In genomic region chr1:54170961-54171460, GRCh38 we compare ENCODE assay signal across 19 cellular contexts. TPM values are rescaled to one million over a fixed set of nuclear protein-coding genes. Genes with fewer than 3 reads are reported as not detected.
A peak's percentile ranks its signal among the peaks of the same experiment; 100 is the strongest.
DNase-seq lines count a peak whose midpoint lies in the region; ATAC-seq and TF ChIP-seq lines count a peak whose summit lies in the region.
"Had no signal": no experiment of that assay in that cellular context is flagged by ENCODE, and none has a peak within 500 bp of the region (broad histone marks: within the 10 kb centered on the region; RNA-seq: fewer than 3 reads in every experiment).

No MANE protein-coding gene starts in this region.

- no peaks in the 10 kb centered on the region for H3K9me3 Mint-ChIP-seq in activated CD4-positive, alpha-beta memory T cell treated with anti-CD3 and anti-CD28 coated beads for 36 hours
- no peaks in the 10 kb centered on the region for H3K9me3 Mint-ChIP-seq in activated CD4-positive, alpha-beta memory T cell treated with anti-CD3 and anti-CD28 coated beads, Interleukin-2, amount 10 ng/mL, durations not matched to agents 7 days and 5 days
- H3K9me3 Mint-ChIP-seq in stimulated activated naive B cell treated with anti-CD40 and anti-IgM and Interleukin-4, amounts not matched to agents 10 μg/mL and 1 μg/mL and 100 μg/mL, for 72 hours = no peaks in the 10 kb centered on the region

- no peak for TF ChIP-seq CTCF in GM20000 (IDR thresholded peaks at IDR 0.05; ENCODE audit: extremely low read depth, missing control alignments)

- intact Hi-C loops in activated CD4-positive, alpha-beta memory T cell treated with anti-CD3 and anti-CD28 coated beads for 36 hours (cut with micrococcal nuclease) = no loop called here
- intact Hi-C loops in head of caudate nucleus (cut with DNase I) = no loop called here

- H3K27me3 Mint-ChIP-seq in activated CD4-positive, alpha-beta memory T cell treated with anti-CD3 and anti-CD28 coated beads for 36 hours = no peaks in the 10 kb centered on the region
- no peaks in the 10 kb centered on the region for H3K27me3 Mint-ChIP-seq in activated CD4-positive, alpha-beta memory T cell treated with anti-CD3 and anti-CD28 coated beads, Interleukin-2, amount 10 ng/mL, durations not matched to agents 7 days and 5 days
- no peaks in the 10 kb centered on the region for H3K27me3 Mint-ChIP-seq in T-helper 17 cell
- no peaks in the 10 kb centered on the region for H3K27me3 Mint-ChIP-seq in stimulated activated naive B cell treated with anti-CD40 and anti-IgM and Interleukin-4, amounts not matched to agents 10 μg/mL and 1 μg/mL and 100 μg/mL, for 72 hours

- CTCF ChIA-PET in activated CD4-positive, alpha-beta memory T cell treated with anti-CD3 and anti-CD28 coated beads for 36 hours (lab: Charles Lee) = interaction anchor here (2.8 kb wide), 1 partner anchor 10 kb away, joined by 9 read pairs; no protein-coding TSS in a partner anchor
- CTCF ChIA-PET in activated CD4-positive, alpha-beta memory T cell treated with anti-CD3 and anti-CD28 coated beads, Interleukin-2, amount 10 ng/mL, durations not matched to agents 7 days and 5 days (lab: Charles Lee) = interaction anchor here (1.6 to 2.3 kb wide), 2 partner anchors 11 to 329 kb away, joined by 4 to 6 read pairs; no protein-coding TSS in a partner anchor

- no peak overlapping the region for H3K4me3 Mint-ChIP-seq in activated CD4-positive, alpha-beta memory T cell treated with anti-CD3 and anti-CD28 coated beads for 36 hours
- no peak overlapping the region for H3K4me3 Mint-ChIP-seq in activated CD4-positive, alpha-beta memory T cell treated with anti-CD3 and anti-CD28 coated beads, Interleukin-2, amount 10 ng/mL, durations not matched to agents 7 days and 5 days
- peak overlapping the region; percentile 33 for H3K4me3 Mint-ChIP-seq in T-helper 17 cell
- H3K4me3 Mint-ChIP-seq in stimulated activated naive B cell treated with anti-CD40 and anti-IgM and Interleukin-4, amounts not matched to agents 10 μg/mL and 1 μg/mL and 100 μg/mL, for 72 hours = no peak overlapping the region

- H3K27ac Mint-ChIP-seq in activated CD4-positive, alpha-beta memory T cell treated with anti-CD3 and anti-CD28 coated beads for 36 hours = peak overlapping the region; percentile 4
- no peak overlapping the region for H3K27ac Mint-ChIP-seq in activated CD4-positive, alpha-beta memory T cell treated with anti-CD3 and anti-CD28 coated beads, Interleukin-2, amount 10 ng/mL, durations not matched to agents 7 days and 5 days
- H3K27ac Mint-ChIP-seq in T-helper 17 cell = peak overlapping the region; percentile 49
- H3K27ac Mint-ChIP-seq in stimulated activated naive B cell treated with anti-CD40 and anti-IgM and Interleukin-4, amounts not matched to agents 10 μg/mL and 1 μg/mL and 100 μg/mL, for 72 hours = peak overlapping the region; percentile 48

- peak; percentile 10 for DNase-seq in activated CD4-positive, alpha-beta memory T cell treated with anti-CD3 and anti-CD28 coated beads for 36 hours
- no peak for DNase-seq in activated CD4-positive, alpha-beta memory T cell treated with anti-CD3 and anti-CD28 coated beads, Interleukin-2, amount 10 ng/mL, durations not matched to agents 7 days and 5 days
- no peak for DNase-seq in T-helper 17 cell
- peak in 33 of 42 donors; percentile 4 to 74 (median 35) for DNase-seq in head of caudate nucleus
- DNase-seq in stimulated activated naive B cell treated with anti-CD40 and anti-IgM and Interleukin-4, amounts not matched to agents 10 μg/mL and 1 μg/mL and 100 μg/mL, for 72 hours = no peak
- DNase-seq in GM20000 (ENCODE audit: low spot score) = no peak
- DNase-seq in HCEC 1CT = no peak
- DNase-seq: BE2C, DMS79 treated with DMSO at 0.1 percent for 48 hours, MM.1S, NCI-H1105, NCI-H2081, NCI-H2171 treated with DMSO at 0.1 percent for 48 hours, NCI-H446 treated with DMSO at 0.1 percent for 48 hours, SJCRH30 had no signal

- H3K4me1 Mint-ChIP-seq in activated CD4-positive, alpha-beta memory T cell treated with anti-CD3 and anti-CD28 coated beads for 36 hours (ENCODE audit: low read depth) = peaks cover 11% of the 10 kb centered on the region
- peaks cover 18% of the 10 kb centered on the region for H3K4me1 Mint-ChIP-seq in activated CD4-positive, alpha-beta memory T cell treated with anti-CD3 and anti-CD28 coated beads, Interleukin-2, amount 10 ng/mL, durations not matched to agents 7 days and 5 days
- H3K4me1 Mint-ChIP-seq in T-helper 17 cell = peaks cover 9% of the 10 kb centered on the region
- no peaks in the 10 kb centered on the region for H3K4me1 Mint-ChIP-seq in stimulated activated naive B cell treated with anti-CD40 and anti-IgM and Interleukin-4, amounts not matched to agents 10 μg/mL and 1 μg/mL and 100 μg/mL, for 72 hours

- no peaks in the 10 kb centered on the region for H3K9me3 ChIP-seq in T-helper 17 cell (ENCODE audit: control insufficient read depth, low read length, poor library complexity, severe bottlenecking)
- H3K9me3 ChIP-seq: BE2C, SJCRH30 had no signal

- POLR2A ChIA-PET in activated CD4-positive, alpha-beta memory T cell treated with anti-CD3 and anti-CD28 coated beads for 36 hours (lab: Charles Lee) = interaction anchor here (1.5 kb wide), 1 partner anchor 16 kb away, joined by 3 read pairs; no protein-coding TSS in a partner anchor
- POLR2A ChIA-PET in activated CD4-positive, alpha-beta memory T cell treated with anti-CD3 and anti-CD28 coated beads, Interleukin-2, amount 10 ng/mL, durations not matched to agents 7 days and 5 days (lab: Charles Lee) = no interaction called here

- no peaks in the 10 kb centered on the region for H3K36me3 Mint-ChIP-seq in activated CD4-positive, alpha-beta memory T cell treated with anti-CD3 and anti-CD28 coated beads for 36 hours
- H3K36me3 Mint-ChIP-seq in activated CD4-positive, alpha-beta memory T cell treated with anti-CD3 and anti-CD28 coated beads, Interleukin-2, amount 10 ng/mL, durations not matched to agents 7 days and 5 days (ENCODE audit: low read depth) = no peaks in the 10 kb centered on the region
- H3K36me3 Mint-ChIP-seq in T-helper 17 cell (ENCODE audit: low read depth) = no peaks in the 10 kb centered on the region
- peaks cover 0 to 11% of the 10 kb centered on the region in 2 donors for H3K36me3 Mint-ChIP-seq in stimulated activated naive B cell treated with anti-CD40 and anti-IgM and Interleukin-4, amounts not matched to agents 10 μg/mL and 1 μg/mL and 100 μg/mL, for 72 hours

- ATAC-seq in T-helper 17 cell (no peak), HG02981 (IDR thresholded peaks at IDR 0.05; ENCODE audit: unreplicated experiment) (no peak)
- ATAC-seq in stimulated activated naive B cell treated with anti-CD40 and anti-IgM and Interleukin-4, amounts not matched to agents 10 μg/mL and 1 μg/mL and 100 μg/mL, for 72 hours (replicated peaks) = no peak
- ATAC-seq: HCT116, Panc1 had no signal

RNA-seq across cellular contexts. Expression of gene CDCP2, which starts 18.2 kb away (rescaled TPM):
- not detected for total RNA-seq in activated CD4-positive, alpha-beta memory T cell treated with anti-CD3 and anti-CD28 coated beads for 36 hours
- total RNA-seq in activated CD4-positive, alpha-beta memory T cell treated with anti-CD3 and anti-CD28 coated beads, Interleukin-2, amount 10 ng/mL, durations not matched to agents 7 days and 5 days = not detected
- not detected for total RNA-seq in T-helper 17 cell
- total RNA-seq: LHCN-M2, SJCRH30 had no signal

RNA-seq across cellular contexts. Expression of gene CYB5RL, which starts 28.8 kb away (rescaled TPM):
- total RNA-seq in activated CD4-positive, alpha-beta memory T cell treated with anti-CD3 and anti-CD28 coated beads for 36 hours = 10 to 100 TPM; 12.8 to 13.0 TPM
- total RNA-seq in activated CD4-positive, alpha-beta memory T cell treated with anti-CD3 and anti-CD28 coated beads, Interleukin-2, amount 10 ng/mL, durations not matched to agents 7 days and 5 days = 10 to 100 TPM in 1 of 2 experiments, 1 to 10 TPM in 1; 8.9 to 10.0 TPM
- total RNA-seq in T-helper 17 cell = 1 to 10 TPM; 2.9 to 4.6 TPM

RNA-seq across cellular contexts. Expression of gene MRPL37, which starts 29.0 kb away (rescaled TPM):
- 100 to 1,000 TPM; 157 to 166 TPM for total RNA-seq in activated CD4-positive, alpha-beta memory T cell treated with anti-CD3 and anti-CD28 coated beads for 36 hours
- 10 to 100 TPM; 88.0 to 91.9 TPM for total RNA-seq in activated CD4-positive, alpha-beta memory T cell treated with anti-CD3 and anti-CD28 coated beads, Interleukin-2, amount 10 ng/mL, durations not matched to agents 7 days and 5 days
- 10 to 100 TPM; 25.7 to 29.8 TPM for total RNA-seq in T-helper 17 cell

Comparison
In these comparisons a context has a peak if more than half of its experiments do, and no peak if none do; other contexts are left out.
1. DNase-seq: peak in activated CD4-positive, alpha-beta memory T cell treated with anti-CD3 and anti-CD28 coated beads for 36 hours (single experiment) and head of caudate nucleus (33 of 42); none in activated CD4-positive, alpha-beta memory T cell treated with anti-CD3 and anti-CD28 coated beads, Interleukin-2, amount 10 ng/mL, durations not matched to agents 7 days and 5 days (single experiment), T-helper 17 cell (0 of 3), stimulated activated naive B cell treated with anti-CD40 and anti-IgM and Interleukin-4, amounts not matched to agents 10 μg/mL and 1 μg/mL and 100 μg/mL, for 72 hours (single experiment), GM20000 (single experiment) and HCEC 1CT (single experiment).